1 cellular context compared by ENCODE assay signal in the genomic region with DNA sequence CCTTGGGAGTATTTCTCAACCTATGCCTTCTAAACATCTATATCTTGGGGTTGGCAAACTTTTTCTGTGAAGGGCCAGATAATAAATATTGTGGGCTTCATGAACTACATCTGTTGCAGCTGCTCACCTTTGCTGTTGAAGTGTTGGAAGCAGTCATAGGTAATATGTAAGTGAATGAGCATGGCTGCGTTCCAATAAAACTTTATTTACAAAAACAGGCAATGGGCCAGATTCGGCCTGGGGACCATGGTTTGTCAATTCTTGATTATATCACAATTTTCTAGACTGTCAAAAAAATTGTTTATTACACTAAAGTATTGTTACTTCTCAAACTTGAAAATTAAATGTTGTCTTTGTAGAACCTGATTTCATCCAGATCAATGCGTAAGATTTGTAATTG.
A peak's percentile ranks its signal among the peaks of the same experiment; 100 is the strongest.
TF ChIP-seq lines count a peak whose summit lies in the region.

No MANE protein-coding gene starts in this region.

TF ChIP-seq in K562, 482 proteins besides CTCF, POLR2A, EP300 and RAD21:
- TF ChIP-seq, protein P1, sequence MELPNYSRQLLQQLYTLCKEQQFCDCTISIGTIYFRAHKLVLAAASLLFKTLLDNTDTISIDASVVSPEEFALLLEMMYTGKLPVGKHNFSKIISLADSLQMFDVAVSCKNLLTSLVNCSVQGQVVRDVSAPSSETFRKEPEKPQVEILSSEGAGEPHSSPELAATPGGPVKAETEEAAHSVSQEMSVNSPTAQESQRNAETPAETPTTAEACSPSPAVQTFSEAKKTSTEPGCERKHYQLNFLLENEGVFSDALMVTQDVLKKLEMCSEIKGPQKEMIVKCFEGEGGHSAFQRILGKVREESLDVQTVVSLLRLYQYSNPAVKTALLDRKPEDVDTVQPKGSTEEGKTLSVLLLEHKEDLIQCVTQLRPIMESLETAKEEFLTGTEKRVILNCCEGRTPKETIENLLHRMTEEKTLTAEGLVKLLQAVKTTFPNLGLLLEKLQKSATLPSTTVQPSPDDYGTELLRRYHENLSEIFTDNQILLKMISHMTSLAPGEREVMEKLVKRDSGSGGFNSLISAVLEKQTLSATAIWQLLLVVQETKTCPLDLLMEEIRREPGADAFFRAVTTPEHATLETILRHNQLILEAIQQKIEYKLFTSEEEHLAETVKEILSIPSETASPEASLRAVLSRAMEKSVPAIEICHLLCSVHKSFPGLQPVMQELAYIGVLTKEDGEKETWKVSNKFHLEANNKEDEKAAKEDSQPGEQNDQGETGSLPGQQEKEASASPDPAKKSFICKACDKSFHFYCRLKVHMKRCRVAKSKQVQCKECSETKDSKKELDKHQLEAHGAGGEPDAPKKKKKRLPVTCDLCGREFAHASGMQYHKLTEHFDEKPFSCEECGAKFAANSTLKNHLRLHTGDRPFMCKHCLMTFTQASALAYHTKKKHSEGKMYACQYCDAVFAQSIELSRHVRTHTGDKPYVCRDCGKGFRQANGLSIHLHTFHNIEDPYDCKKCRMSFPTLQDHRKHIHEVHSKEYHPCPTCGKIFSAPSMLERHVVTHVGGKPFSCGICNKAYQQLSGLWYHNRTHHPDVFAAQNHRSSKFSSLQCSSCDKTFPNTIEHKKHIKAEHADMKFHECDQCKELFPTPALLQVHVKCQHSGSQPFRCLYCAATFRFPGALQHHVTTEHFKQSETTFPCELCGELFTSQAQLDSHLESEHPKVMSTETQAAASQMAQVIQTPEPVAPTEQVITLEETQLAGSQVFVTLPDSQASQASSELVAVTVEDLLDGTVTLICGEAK (IDR thresholded peaks at IDR 0.05) = peak; percentile 90
- TF ChIP-seq, protein P1 (CRISPR knock-in tag; IDR thresholded peaks at IDR 0.05) = peak; percentile 84
- TF ChIP-seq POLR3A (IDR thresholded peaks at IDR 0.05; ENCODE audit: borderline replicate concordance, extremely low read depth, insufficient read depth, insufficient read length) (no peak), NFIC (IDR thresholded peaks at IDR 0.05) (0 out of 2 replicates have a peak, but pooled peaks have one; percentile 40)
